16 cellular contexts compared by ENCODE assay signal in the genomic region with DNA sequence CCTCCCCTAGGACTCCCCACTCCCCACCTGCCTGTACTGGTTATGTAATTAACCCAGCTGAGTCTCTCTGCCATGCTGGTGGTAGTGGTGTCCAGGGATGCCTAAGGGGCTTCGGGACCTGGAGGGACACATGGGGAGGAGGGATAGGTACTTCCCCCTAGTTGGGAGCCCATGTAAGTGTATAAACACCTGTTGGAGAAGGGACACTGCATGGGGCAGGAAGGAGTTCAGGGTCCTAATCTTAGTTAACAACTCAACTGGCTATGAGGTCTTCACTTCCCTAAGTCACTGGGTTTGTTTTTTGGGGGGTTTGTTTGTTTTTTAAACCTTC. TPM values are rescaled to one million over a fixed set of nuclear protein-coding genes. Genes with fewer than 3 reads are reported as not detected.
DNase-seq lines count a peak whose midpoint lies in the region; FAIRE-seq and TF ChIP-seq lines count a peak whose summit lies in the region.
"Had no signal": no experiment of that assay in that cellular context is flagged by ENCODE, and none has a peak within 500 bp of the region (broad histone marks: within the 10 kb centered on the region; RNA-seq: fewer than 3 reads in every experiment).

No MANE protein-coding gene starts in this region.

- FAIRE-seq in GM19239 (lab: Jason Lieb, UNC): no peak
- FAIRE-seq: A204.1, GM12892 had no signal

- DNase-seq in activated CD4-positive, alpha-beta T cell treated with anti-CD3 and anti-CD28 coated beads, Interleukin-2, amount 10 ng/mL, durations not matched to agents 24 days and 14 days: no peak
- DNase-seq in activated CD4-positive, alpha-beta T cell treated with anti-CD3 and anti-CD28 coated beads, Interleukin-2, amount 10 ng/mL, durations not matched to agents 7 days and 5 days: no peak
- DNase-seq in endodermal cell (no peak), neuronal stem cell (ENCODE audit: low spot score) (no peak), cerebellum (ENCODE audit: low spot score) (no peak), vagina (ENCODE audit: extremely low spot score in 2 of 2) (no peak), GM19239 (ENCODE audit: insufficient read length, low spot score) (no peak)
- DNase-seq: activated CD8-positive, alpha-beta memory T cell treated with anti-CD3 and anti-CD28 coated beads, Interleukin-2, amount 50 U/mL, for 4 hours; NCI-H510A treated with DMSO at 0.1 percent for 48 hours; T1000 had no signal

- no peak overlapping the region for H3K14ac ChIP-seq in neuronal stem cell (ENCODE audit: low read length)

- H2AFZ ChIP-seq in neuronal stem cell (ENCODE audit: low read length): peak overlapping the region; percentile 95

- H3K18ac ChIP-seq in neuronal stem cell (ENCODE audit: low read length): no peak overlapping the region

- H3K23ac ChIP-seq in neuronal stem cell (ENCODE audit: low read depth, low read length, poor library complexity): peak overlapping the region; percentile 48

- TF ChIP-seq CTCF in endodermal cell (conservative IDR thresholded peaks at IDR 0.05) (no peak), vagina (IDR thresholded peaks at IDR 0.05) (no peak)

- POLR2A ChIA-PET in activated CD4-positive, alpha-beta T cell treated with anti-CD3 and anti-CD28 coated beads, Interleukin-2, amount 10 ng/mL, durations not matched to agents 7 days and 5 days (lab: Charles Lee): no interaction called here

- no peak overlapping the region for H3K4ac ChIP-seq in neuronal stem cell (ENCODE audit: low read length)

- H3K9ac ChIP-seq in HUES64 (ENCODE audit: low read depth, low read length) (peak overlapping the region; percentile 59; the same call in 1 of the 2 replicates), endodermal cell (ENCODE audit: extremely low read depth, low read length, poor library complexity, severe bottlenecking) (peak overlapping the region; percentile 40), neuronal stem cell (ENCODE audit: low read depth, low read length, poor library complexity) (no peak overlapping the region)

- no peak overlapping the region for H2BK12ac ChIP-seq in neuronal stem cell (ENCODE audit: low read length)

- H3K36me3 Mint-ChIP-seq in activated CD4-positive, alpha-beta T cell treated with anti-CD3 and anti-CD28 coated beads, Interleukin-2, amount 10 ng/mL, durations not matched to agents 24 days and 14 days (ENCODE audit: low read depth): peaks cover 11% of the 10 kb centered on the region
- peaks cover 2% of the 10 kb centered on the region for H3K36me3 Mint-ChIP-seq in activated CD4-positive, alpha-beta T cell treated with anti-CD3 and anti-CD28 coated beads, Interleukin-2, amount 10 ng/mL, durations not matched to agents 7 days and 5 days (ENCODE audit: low read depth)
- H3K36me3 Mint-ChIP-seq in endodermal cell (ENCODE audit: low read depth): peaks cover 4% of the 10 kb centered on the region

- no peak overlapping the region for H3K4me2 ChIP-seq in neuronal stem cell (ENCODE audit: insufficient read depth, low read length, poor library complexity, severe bottlenecking)

- H3K4me1 ChIP-seq in HUES64 (ENCODE audit: insufficient read depth, low read length) (peaks cover 29% of the 10 kb centered on the region), endodermal cell (ENCODE audit: control insufficient read depth, insufficient read depth, low read length) (peaks cover 26% of the 10 kb centered on the region), neuronal stem cell (ENCODE audit: control insufficient read depth in 2 of 2, insufficient read depth in 1 of 2, low read depth in 1 of 2, low read length in 2 of 2) (peaks cover 13 to 18% of the 10 kb centered on the region in 2 donors), vagina (peaks cover 24% of the 10 kb centered on the region)

- H3K4me3 Mint-ChIP-seq in activated CD4-positive, alpha-beta T cell treated with anti-CD3 and anti-CD28 coated beads, Interleukin-2, amount 10 ng/mL, durations not matched to agents 24 days and 14 days: peak overlapping the region; percentile 61
- no peak overlapping the region for H3K4me3 Mint-ChIP-seq in activated CD4-positive, alpha-beta T cell treated with anti-CD3 and anti-CD28 coated beads, Interleukin-2, amount 10 ng/mL, durations not matched to agents 7 days and 5 days
- peak overlapping the region; percentile 80 for H3K4me3 Mint-ChIP-seq in endodermal cell

- peaks cover 10% of the 10 kb centered on the region for H3K4me1 Mint-ChIP-seq in activated CD4-positive, alpha-beta T cell treated with anti-CD3 and anti-CD28 coated beads, Interleukin-2, amount 10 ng/mL, durations not matched to agents 24 days and 14 days
- peaks cover 12% of the 10 kb centered on the region for H3K4me1 Mint-ChIP-seq in activated CD4-positive, alpha-beta T cell treated with anti-CD3 and anti-CD28 coated beads, Interleukin-2, amount 10 ng/mL, durations not matched to agents 7 days and 5 days
- peaks cover 32% of the 10 kb centered on the region for H3K4me1 Mint-ChIP-seq in endodermal cell

- no peak overlapping the region for H2BK120ac ChIP-seq in neuronal stem cell (ENCODE audit: low read depth, low read length)

- CTCF ChIA-PET in activated CD4-positive, alpha-beta T cell treated with anti-CD3 and anti-CD28 coated beads, Interleukin-2, amount 10 ng/mL, durations not matched to agents 7 days and 5 days (lab: Charles Lee): interaction anchor here (0.6 to 1.0 kb wide), 3 partner anchors 9 to 215 kb away, joined by 3 to 4 read pairs (median 3); no protein-coding TSS in a partner anchor

- no peak overlapping the region for H3K27ac Mint-ChIP-seq in activated CD4-positive, alpha-beta T cell treated with anti-CD3 and anti-CD28 coated beads, Interleukin-2, amount 10 ng/mL, durations not matched to agents 24 days and 14 days
- no peak overlapping the region for H3K27ac Mint-ChIP-seq in activated CD4-positive, alpha-beta T cell treated with anti-CD3 and anti-CD28 coated beads, Interleukin-2, amount 10 ng/mL, durations not matched to agents 7 days and 5 days
- no peak overlapping the region for H3K27ac Mint-ChIP-seq in endodermal cell

- no peaks in the 10 kb centered on the region for H3K9me3 Mint-ChIP-seq in activated CD4-positive, alpha-beta T cell treated with anti-CD3 and anti-CD28 coated beads, Interleukin-2, amount 10 ng/mL, durations not matched to agents 24 days and 14 days
- no peaks in the 10 kb centered on the region for H3K9me3 Mint-ChIP-seq in activated CD4-positive, alpha-beta T cell treated with anti-CD3 and anti-CD28 coated beads, Interleukin-2, amount 10 ng/mL, durations not matched to agents 7 days and 5 days
- no peaks in the 10 kb centered on the region for H3K9me3 Mint-ChIP-seq in endodermal cell

- H3K27me3 ChIP-seq in HUES64 (ENCODE audit: insufficient read depth, low read length) (peaks cover 19% of the 10 kb centered on the region), endodermal cell (ENCODE audit: control insufficient read depth, insufficient read depth, low read length, poor library complexity, severe bottlenecking) (no peaks in the 10 kb centered on the region), neuronal stem cell (ENCODE audit: control insufficient read depth in 3 of 3, insufficient read depth in 3 of 3, low read depth in 1 of 3, low read length in 3 of 3) (no peaks in the 10 kb centered on the region), vagina (no peaks in the 10 kb centered on the region)
- H3K27me3 ChIP-seq: tibial nerve had no signal

- no peak overlapping the region for H4K91ac ChIP-seq in neuronal stem cell (ENCODE audit: low read depth, low read length, poor library complexity)

- no peaks in the 10 kb centered on the region for H3K79me1 ChIP-seq in neuronal stem cell (ENCODE audit: low read depth, low read length)

- no peak overlapping the region for H4K8ac ChIP-seq in neuronal stem cell (ENCODE audit: low read depth, low read length)

- H3K36me3 ChIP-seq in HUES64 (ENCODE audit: insufficient read depth, low read length) (no peaks in the 10 kb centered on the region), endodermal cell (ENCODE audit: control insufficient read depth, insufficient read depth, low read length) (peaks cover 8% of the 10 kb centered on the region), neuronal stem cell (replicated peaks in 1 of 2; ENCODE audit: control insufficient read depth in 2 of 2, insufficient read depth in 2 of 2, low read length in 2 of 2) (peaks cover 0 to 8% of the 10 kb centered on the region in 2 donors), vagina (no peaks in the 10 kb centered on the region)

- no peak overlapping the region for H2AK5ac ChIP-seq in neuronal stem cell (ENCODE audit: low read depth, low read length)

- no peaks in the 10 kb centered on the region for H3K9me3 ChIP-seq in HUES64 (ENCODE audit: insufficient read depth, low read depth, low read length)
- H3K9me3 ChIP-seq in endodermal cell (ENCODE audit: control insufficient read depth, low read length): no peaks in the 10 kb centered on the region
- no peaks in the 10 kb centered on the region for H3K9me3 ChIP-seq in neuronal stem cell (replicated peaks in 1 of 2; ENCODE audit: control insufficient read depth in 2 of 2, insufficient read depth in 1 of 2, low read depth in 1 of 2, low read length in 2 of 2)
- no peaks in the 10 kb centered on the region for H3K9me3 ChIP-seq in vagina
- H3K9me3 ChIP-seq: tibial nerve had no signal

- WGBS in HUES64: 59% methylated on average over 1 of the region's 1 CpG
- WGBS in endodermal cell (ENCODE audit: insufficient coverage in 1 of 2, insufficient read length in 1 of 2), 2 experiments: 83% methylated on average over 1 of the region's 1 CpG
- no CpG with 5 or more reads among the region's 1 CpG for WGBS in neuronal stem cell (ENCODE audit: extremely low coverage in 2 of 2, insufficient read length in 2 of 2, insufficient replicate concordance in 1 of 2), 2 donors

- peak overlapping the region; percentile 16 for H2BK5ac ChIP-seq in neuronal stem cell (ENCODE audit: low read length)

- H3K27me3 Mint-ChIP-seq in activated CD4-positive, alpha-beta T cell treated with anti-CD3 and anti-CD28 coated beads, Interleukin-2, amount 10 ng/mL, durations not matched to agents 24 days and 14 days: peaks cover 22% of the 10 kb centered on the region
- peaks cover 14% of the 10 kb centered on the region for H3K27me3 Mint-ChIP-seq in activated CD4-positive, alpha-beta T cell treated with anti-CD3 and anti-CD28 coated beads, Interleukin-2, amount 10 ng/mL, durations not matched to agents 7 days and 5 days
- H3K27me3 Mint-ChIP-seq in endodermal cell (ENCODE audit: insufficient read depth): peaks cover 24% of the 10 kb centered on the region

- no peak overlapping the region for H2BK15ac ChIP-seq in neuronal stem cell (ENCODE audit: low read length)

- intact Hi-C loops in activated CD4-positive, alpha-beta T cell treated with anti-CD3 and anti-CD28 coated beads, Interleukin-2, amount 10 ng/mL, durations not matched to agents 24 days and 14 days (cut with micrococcal nuclease): no loop called here
- intact Hi-C loops in vagina (cut with DNase I): no loop called here

- TF ChIP-seq POLR2A in vagina (IDR thresholded peaks at IDR 0.05): no peak

- H3K27ac ChIP-seq in HUES64 (ENCODE audit: low read depth, low read length): no peak overlapping the region
- no peak overlapping the region for H3K27ac ChIP-seq in endodermal cell (ENCODE audit: low read depth, low read length)
- H3K27ac ChIP-seq in neuronal stem cell (replicated peaks; ENCODE audit: low read length): no peak overlapping the region
- no peak overlapping the region for H3K27ac ChIP-seq in vagina

- H3K4me3 ChIP-seq in HUES64 (ENCODE audit: low read length) (peak overlapping the region; percentile 84), endodermal cell (ENCODE audit: low read length) (peak overlapping the region; percentile 88), neuronal stem cell (ENCODE audit: low read length in 2 of 2) (peak overlapping the region in 1 of 2 donors; percentile 79), vagina (peak overlapping the region in 1 of 2 donors; percentile 71)

RNA-seq across cellular contexts. Expression of gene RASL10B, which starts 1.3 kb away (rescaled TPM):
- 0.71 and 0.72 TPM in 2 replicates for total RNA-seq in activated CD4-positive, alpha-beta T cell treated with anti-CD3 and anti-CD28 coated beads, Interleukin-2, amount 10 ng/mL, durations not matched to agents 24 days and 14 days
- total RNA-seq in activated CD4-positive, alpha-beta T cell treated with anti-CD3 and anti-CD28 coated beads, Interleukin-2, amount 10 ng/mL, durations not matched to agents 7 days and 5 days: under 1 TPM; 0.15 to 0.37 TPM
- polyA plus RNA-seq in HUES64 (2013, experiment 1 of 2): 15.0 TPM
- 17.8 TPM for polyA plus RNA-seq in HUES64 (2013, experiment 2 of 2)
- total RNA-seq in endodermal cell (10 to 100 TPM; 28.6 to 31.9 TPM), cerebellum (5.3 TPM), vagina (9.1 TPM)
- polyA plus RNA-seq in endodermal cell (2013, experiment 1 of 2): 15.8 TPM
- polyA plus RNA-seq in endodermal cell (2013, experiment 2 of 2): 16.5 TPM
- polyA plus RNA-seq in neuronal stem cell (2013, experiment 1 of 2): 20.8 TPM
- 20.9 TPM for polyA plus RNA-seq in neuronal stem cell (2013, experiment 2 of 2)

RNA-seq across cellular contexts. Expression of gene GAS2L2, which starts 20.3 kb away (rescaled TPM):
- not detected in 2 replicates for total RNA-seq in activated CD4-positive, alpha-beta T cell treated with anti-CD3 and anti-CD28 coated beads, Interleukin-2, amount 10 ng/mL, durations not matched to agents 24 days and 14 days
- not detected for total RNA-seq in activated CD4-positive, alpha-beta T cell treated with anti-CD3 and anti-CD28 coated beads, Interleukin-2, amount 10 ng/mL, durations not matched to agents 7 days and 5 days
- not detected for polyA plus RNA-seq in HUES64 (2013, experiment 1 of 2)
- polyA plus RNA-seq in HUES64 (2013, experiment 2 of 2): not detected
- total RNA-seq in endodermal cell: under 1 TPM in 1 of 2 donors, not detected in 1; 0.09 TPM
- polyA plus RNA-seq in endodermal cell (2013, experiment 1 of 2): 0.11 TPM
- polyA plus RNA-seq in endodermal cell (2013, experiment 2 of 2): 0.12 TPM
- 0.15 TPM for polyA plus RNA-seq in neuronal stem cell (2013, experiment 1 of 2)
- 0.19 TPM for polyA plus RNA-seq in neuronal stem cell (2013, experiment 2 of 2)
- total RNA-seq in cerebellum: 0.36 TPM
- total RNA-seq in vagina: not detected

RNA-seq across cellular contexts. Expression of gene C17orf50, which starts 27.9 kb away (rescaled TPM):
- not detected in 2 replicates for total RNA-seq in activated CD4-positive, alpha-beta T cell treated with anti-CD3 and anti-CD28 coated beads, Interleukin-2, amount 10 ng/mL, durations not matched to agents 24 days and 14 days
- total RNA-seq in activated CD4-positive, alpha-beta T cell treated with anti-CD3 and anti-CD28 coated beads, Interleukin-2, amount 10 ng/mL, durations not matched to agents 7 days and 5 days: not detected
- not detected for polyA plus RNA-seq in HUES64 (2013, experiment 1 of 2)
- not detected for polyA plus RNA-seq in HUES64 (2013, experiment 2 of 2)
- not detected for total RNA-seq in endodermal cell
- not detected for polyA plus RNA-seq in endodermal cell (2013, experiment 1 of 2)
- polyA plus RNA-seq in endodermal cell (2013, experiment 2 of 2): not detected
- 0.24 TPM for polyA plus RNA-seq in neuronal stem cell (2013, experiment 1 of 2)
- polyA plus RNA-seq in neuronal stem cell (2013, experiment 2 of 2): 0.32 TPM
- not detected for total RNA-seq in cerebellum
- not detected for total RNA-seq in vagina
- total RNA-seq: H4, myocyte, tibial nerve had no signal
